Comparison of ENCODE assay signal across 8 cellular contexts in genomic region chr12:102948941-102949352, GRCh38. TPM values are rescaled to one million over a fixed set of nuclear protein-coding genes. Genes with fewer than 3 reads are reported as not detected.
DNase-seq lines count a peak whose midpoint lies in the region; ATAC-seq and TF ChIP-seq lines count a peak whose summit lies in the region.
"Had no signal": no experiment of that assay in that cellular context is flagged by ENCODE, and none has a peak within 500 bp of the region (broad histone marks: within the 10 kb centered on the region; RNA-seq: fewer than 3 reads in every experiment).

No MANE protein-coding gene starts in this region.

- no peak overlapping the region for H3K4me3 Mint-ChIP-seq in activated B cell treated with CpG ODN at 0.5 μM for 24 hours
- no peak overlapping the region for H3K4me3 Mint-ChIP-seq in type B pancreatic cell

- no peak overlapping the region for H3K27ac ChIP-seq in dorsolateral prefrontal cortex

- no peaks in the 10 kb centered on the region for H3K9me3 Mint-ChIP-seq in activated B cell treated with CpG ODN at 0.5 μM for 24 hours
- H3K9me3 Mint-ChIP-seq in type B pancreatic cell, result no peaks in the 10 kb centered on the region
- H3K9me3 Mint-ChIP-seq: activated naive CD4-positive, alpha-beta T cell treated with anti-CD3 and anti-CD28 coated beads, Interleukin-2, amount 50 U/mL, for 72 hours had no signal

- intact Hi-C loops in activated B cell treated with CpG ODN at 0.5 μM for 24 hours (cut with micrococcal nuclease) (loop anchor here (1.0 to 2.0 kb wide), 5 partner anchors 66 to 599 kb away; no protein-coding TSS in a partner anchor), dorsolateral prefrontal cortex (cut with DNase I) (loop anchor here (2.0 kb wide), 1 partner anchor 600 kb away; no protein-coding TSS in a partner anchor)

- peaks cover 0 to 54% (median 17%) of the 10 kb centered on the region in 45 donors for H3K27me3 ChIP-seq in dorsolateral prefrontal cortex

- no peaks in the 10 kb centered on the region for H3K36me3 Mint-ChIP-seq in activated B cell treated with CpG ODN at 0.5 μM for 24 hours (ENCODE audit: low read depth)
- no peaks in the 10 kb centered on the region for H3K36me3 Mint-ChIP-seq in type B pancreatic cell
- H3K36me3 Mint-ChIP-seq: activated naive CD4-positive, alpha-beta T cell treated with anti-CD3 and anti-CD28 coated beads, Interleukin-2, amount 50 U/mL, for 72 hours had no signal

- ATAC-seq in activated B cell treated with CpG ODN at 0.5 μM for 24 hours (ENCODE audit: low read depth) (peak; percentile 25), GM18498 (IDR thresholded peaks at IDR 0.05; ENCODE audit: unreplicated experiment) (no peak)

- H3K27ac Mint-ChIP-seq in activated B cell treated with CpG ODN at 0.5 μM for 24 hours, result no peak overlapping the region
- H3K27ac Mint-ChIP-seq in type B pancreatic cell, result no peak overlapping the region
- H3K27ac Mint-ChIP-seq: activated naive CD4-positive, alpha-beta T cell treated with anti-CD3 and anti-CD28 coated beads, Interleukin-2, amount 50 U/mL, for 72 hours had no signal

- no peak overlapping the region for H3K4me3 ChIP-seq in dorsolateral prefrontal cortex

- H3K27me3 Mint-ChIP-seq in activated B cell treated with CpG ODN at 0.5 μM for 24 hours (peaks cover 54% of the 10 kb centered on the region), type B pancreatic cell (peaks cover 87% of the 10 kb centered on the region)

- TF ChIP-seq CTCF in GM10248 (IDR thresholded peaks at IDR 0.05; ENCODE audit: control extremely low read depth, extremely low read depth, low read depth, missing control alignments), result peak; percentile 91
- TF ChIP-seq CTCF in activated B cell treated with CpG ODN at 0.5 μM for 24 hours (IDR thresholded peaks at IDR 0.05), result peak; percentile 100
- peak; percentile 85 to 98 (median 94) for TF ChIP-seq CTCF in dorsolateral prefrontal cortex (IDR thresholded peaks at IDR 0.05 in 54 of 56, conservative IDR thresholded peaks at IDR 0.05 in 2 of 56; ENCODE audit: low read depth in 1 of 56, partially characterized antibody in 56 of 56)
- peak; percentile 97 for TF ChIP-seq CTCF in type B pancreatic cell (conservative IDR thresholded peaks at IDR 0.05)

- DNase-seq in GM10248 (ENCODE audit: extremely low spot score) (peak; percentile 38), NCI-H1105 treated with DMSO at 0.1 percent for 48 hours (lab: John Stamatoyannopoulos, UW) (peak; percentile 92), activated B cell treated with CpG ODN at 0.5 μM for 24 hours (peak; percentile 51), dorsolateral prefrontal cortex (peak in 9 of 10 donors; percentile 30 to 86 (median 75)), myocyte (ENCODE audit: low read depth) (peak; percentile 53), type B pancreatic cell (ENCODE audit: extremely low spot score, unreplicated experiment) (no peak)

- CTCF ChIA-PET in GM10248 (lab: Yijun Ruan, JAX), result interaction anchor here (0.7 to 4.3 kb wide), 40 partner anchors 9 to 684 kb away, joined by 3 to 68 read pairs (median 4); partner anchors contain the start of gene C12orf42
- CTCF ChIA-PET in activated B cell treated with CpG ODN at 0.5 μM for 24 hours (lab: Charles Lee), result interaction anchor here (0.5 to 7.2 kb wide), 15 partner anchors 9 to 600 kb away, joined by 3 to 171 read pairs (median 5); partner anchors contain the start of gene C12orf42

- POLR2A ChIA-PET in GM10248 (lab: Yijun Ruan, JAX), result no interaction called here
- POLR2A ChIA-PET in activated B cell treated with CpG ODN at 0.5 μM for 24 hours (lab: Charles Lee), result interaction anchor here (0.9 kb wide), 1 partner anchor 599 kb away, joined by 6 read pairs; no protein-coding TSS in a partner anchor

- peaks cover 13% of the 10 kb centered on the region for H3K4me1 Mint-ChIP-seq in activated B cell treated with CpG ODN at 0.5 μM for 24 hours
- peaks cover 17% of the 10 kb centered on the region for H3K4me1 Mint-ChIP-seq in type B pancreatic cell (ENCODE audit: unreplicated experiment)

RNA-seq across cellular contexts. Expression of gene ASCL1, which starts 8.5 kb away (rescaled TPM):
- 0.07 TPM in 1 of 2 replicates, not detected in the other for total RNA-seq in activated B cell treated with CpG ODN at 0.5 μM for 24 hours
- total RNA-seq in dorsolateral prefrontal cortex, result 10 to 100 TPM in 82 of 120 experiments, 1 to 10 TPM in 38; 4.4 to 31.2 (median 11.2) TPM
- not detected in 2 replicates for total RNA-seq in myocyte
- polyA plus RNA-seq in myocyte (2012), result not detected
- 7.5 and 10.4 TPM in 2 replicates for total RNA-seq in type B pancreatic cell (ENCODE audit: low replicate concordance)

RNA-seq across cellular contexts. Expression of gene PAH, which starts 31.9 kb away (rescaled TPM):
- total RNA-seq in activated B cell treated with CpG ODN at 0.5 μM for 24 hours (not detected in 2 replicates), dorsolateral prefrontal cortex (10 to 100 TPM in 39 of 120 experiments, 1 to 10 TPM in 81; 1.6 to 20.7 (median 7.8) TPM), myocyte (not detected in 2 replicates), type B pancreatic cell (ENCODE audit: low replicate concordance) (5.8 and 13.3 TPM in 2 replicates)
- not detected for polyA plus RNA-seq in myocyte (2012)
